1 cellular context compared by ENCODE assay signal in the genomic region with DNA sequence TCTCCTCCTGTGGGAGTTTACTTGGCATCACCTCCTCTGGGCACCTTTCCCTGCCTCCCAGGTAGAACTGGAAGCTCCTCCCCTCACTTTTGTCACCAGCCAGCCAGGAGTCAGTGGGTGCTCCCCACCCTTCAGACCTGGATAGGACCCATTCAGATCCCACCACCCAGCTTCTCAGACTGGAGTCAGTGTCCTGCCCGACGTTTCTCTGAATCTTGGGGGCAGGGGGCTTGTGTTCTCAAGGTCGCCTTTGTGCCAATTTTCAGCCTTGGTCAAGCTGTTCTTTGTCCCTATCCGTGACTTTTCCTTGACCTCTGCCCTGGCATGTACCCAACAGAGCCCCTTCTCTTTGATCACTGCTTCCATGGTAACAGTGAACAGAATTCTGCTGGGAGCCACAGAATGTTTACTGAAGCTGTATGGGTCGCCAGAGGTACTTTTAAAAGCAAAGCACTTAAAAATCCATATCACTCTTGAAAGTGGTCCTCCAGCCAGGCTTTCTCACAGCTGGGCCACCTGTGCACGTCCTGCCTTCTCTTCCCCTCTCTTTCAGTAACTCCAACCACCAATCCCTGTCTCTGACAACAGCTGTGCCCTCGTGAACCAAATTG.
TF ChIP-seq lines count a peak whose summit lies in the region.
"Not testable (repeated sequence)": the region's sequence is repeated elsewhere in the genome, so short reads cannot be mapped to it uniquely, and the experiment has no call there.

No MANE protein-coding gene starts in this region.

TF ChIP-seq in HepG2, 621 proteins besides CTCF, POLR2A, EP300 and RAD21 (continued from another document and continues in another):
- TF ChIP-seq, protein P1, sequence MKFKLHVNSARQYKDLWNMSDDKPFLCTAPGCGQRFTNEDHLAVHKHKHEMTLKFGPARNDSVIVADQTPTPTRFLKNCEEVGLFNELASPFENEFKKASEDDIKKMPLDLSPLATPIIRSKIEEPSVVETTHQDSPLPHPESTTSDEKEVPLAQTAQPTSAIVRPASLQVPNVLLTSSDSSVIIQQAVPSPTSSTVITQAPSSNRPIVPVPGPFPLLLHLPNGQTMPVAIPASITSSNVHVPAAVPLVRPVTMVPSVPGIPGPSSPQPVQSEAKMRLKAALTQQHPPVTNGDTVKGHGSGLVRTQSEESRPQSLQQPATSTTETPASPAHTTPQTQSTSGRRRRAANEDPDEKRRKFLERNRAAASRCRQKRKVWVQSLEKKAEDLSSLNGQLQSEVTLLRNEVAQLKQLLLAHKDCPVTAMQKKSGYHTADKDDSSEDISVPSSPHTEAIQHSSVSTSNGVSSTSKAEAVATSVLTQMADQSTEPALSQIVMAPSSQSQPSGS (CRISPR knock-in tag; IDR thresholded peaks at IDR 0.05) = peak; percentile 54; the same call in 1 of the 2 replicates
- TF ChIP-seq, protein P2, sequence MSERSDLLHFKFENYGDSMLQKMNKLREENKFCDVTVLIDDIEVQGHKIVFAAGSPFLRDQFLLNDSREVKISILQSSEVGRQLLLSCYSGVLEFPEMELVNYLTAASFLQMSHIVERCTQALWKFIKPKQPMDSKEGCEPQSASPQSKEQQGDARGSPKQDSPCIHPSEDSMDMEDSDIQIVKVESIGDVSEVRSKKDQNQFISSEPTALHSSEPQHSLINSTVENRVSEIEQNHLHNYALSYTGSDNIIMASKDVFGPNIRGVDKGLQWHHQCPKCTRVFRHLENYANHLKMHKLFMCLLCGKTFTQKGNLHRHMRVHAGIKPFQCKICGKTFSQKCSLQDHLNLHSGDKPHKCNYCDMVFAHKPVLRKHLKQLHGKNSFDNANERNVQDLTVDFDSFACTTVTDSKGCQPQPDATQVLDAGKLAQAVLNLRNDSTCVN (CRISPR knock-in tag; IDR thresholded peaks at IDR 0.05; ENCODE audit: borderline replicate concordance) = peak; percentile 94
- TF ChIP-seq, protein P3, sequence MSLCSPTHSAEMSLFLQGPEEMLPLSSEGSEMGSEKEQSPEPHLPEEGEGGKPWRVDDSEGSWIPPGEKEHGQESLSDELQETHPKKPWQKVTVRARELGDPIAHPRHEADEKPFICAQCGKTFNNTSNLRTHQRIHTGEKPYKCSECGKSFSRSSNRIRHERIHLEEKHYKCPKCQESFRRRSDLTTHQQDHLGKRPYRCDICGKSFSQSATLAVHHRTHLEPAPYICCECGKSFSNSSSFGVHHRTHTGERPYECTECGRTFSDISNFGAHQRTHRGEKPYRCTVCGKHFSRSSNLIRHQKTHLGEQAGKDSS (CRISPR knock-in tag; IDR thresholded peaks at IDR 0.05; ENCODE audit: borderline replicate concordance, low read depth) = peak; percentile 45; the same call in 1 of the 2 replicates
- TF ChIP-seq HDAC2 (CRISPR knock-in tag; IDR thresholded peaks at IDR 0.05) (peak; percentile 90), ZNF335 (CRISPR knock-in tag; IDR thresholded peaks at IDR 0.05) (0 out of 2 replicates have a peak, but pooled peaks have one; percentile 40), ZBTB7A (CRISPR knock-in tag; IDR thresholded peaks at IDR 0.05) (peak; percentile 97), ZNF263 (CRISPR knock-in tag; IDR thresholded peaks at IDR 0.05) (peak; percentile 92), ELF1 (CRISPR knock-in tag; IDR thresholded peaks at IDR 0.05) (peak; percentile 39; the same call in 1 of the 2 replicates), GFI1 (CRISPR knock-in tag; IDR thresholded peaks at IDR 0.05; ENCODE audit: borderline replicate concordance) (peak; percentile 84; the same call in 1 of the 2 replicates), FOXA3 (CRISPR knock-in tag; IDR thresholded peaks at IDR 0.05) (peak; percentile 84), TBX2 (CRISPR knock-in tag; IDR thresholded peaks at IDR 0.05; ENCODE audit: borderline replicate concordance) (peak; percentile 68), ZSCAN9 (CRISPR knock-in tag; IDR thresholded peaks at IDR 0.05; ENCODE audit: borderline replicate concordance) (peak; percentile 50; the same call in 1 of the 2 replicates), MEIS2 (CRISPR knock-in tag; IDR thresholded peaks at IDR 0.05) (0 out of 2 replicates have a peak, but pooled peaks have one; percentile 51), RARA (CRISPR knock-in tag; IDR thresholded peaks at IDR 0.05) (peak; percentile 98), FOXP1 (CRISPR knock-in tag; IDR thresholded peaks at IDR 0.05) (peak; percentile 52), LCORL (CRISPR knock-in tag; IDR thresholded peaks at IDR 0.05) (peak; percentile 93), ARID2 (CRISPR knock-in tag; IDR thresholded peaks at IDR 0.05; ENCODE audit: borderline replicate concordance) (peak; percentile 23; the same call in 1 of the 2 replicates), MTA1 (CRISPR knock-in tag; IDR thresholded peaks at IDR 0.05; ENCODE audit: borderline replicate concordance) (peak; percentile 91), ZNF333 (CRISPR knock-in tag; IDR thresholded peaks at IDR 0.05; ENCODE audit: borderline replicate concordance) (0 out of 2 replicates have a peak, but pooled peaks have one; percentile 26), IRF2 (CRISPR knock-in tag; IDR thresholded peaks at IDR 0.05) (0 out of 2 replicates have a peak, but pooled peaks have one; percentile 12), ZNF350 (CRISPR knock-in tag; IDR thresholded peaks at IDR 0.05; ENCODE audit: borderline replicate concordance, low read depth) (peak; percentile 76), CEBPG (CRISPR knock-in tag; IDR thresholded peaks at IDR 0.05) (peak; percentile 33), ZNF430 (CRISPR knock-in tag; IDR thresholded peaks at IDR 0.05) (0 out of 2 replicates have a peak, but pooled peaks have one; percentile 48)
- TF ChIP-seq, protein P4, sequence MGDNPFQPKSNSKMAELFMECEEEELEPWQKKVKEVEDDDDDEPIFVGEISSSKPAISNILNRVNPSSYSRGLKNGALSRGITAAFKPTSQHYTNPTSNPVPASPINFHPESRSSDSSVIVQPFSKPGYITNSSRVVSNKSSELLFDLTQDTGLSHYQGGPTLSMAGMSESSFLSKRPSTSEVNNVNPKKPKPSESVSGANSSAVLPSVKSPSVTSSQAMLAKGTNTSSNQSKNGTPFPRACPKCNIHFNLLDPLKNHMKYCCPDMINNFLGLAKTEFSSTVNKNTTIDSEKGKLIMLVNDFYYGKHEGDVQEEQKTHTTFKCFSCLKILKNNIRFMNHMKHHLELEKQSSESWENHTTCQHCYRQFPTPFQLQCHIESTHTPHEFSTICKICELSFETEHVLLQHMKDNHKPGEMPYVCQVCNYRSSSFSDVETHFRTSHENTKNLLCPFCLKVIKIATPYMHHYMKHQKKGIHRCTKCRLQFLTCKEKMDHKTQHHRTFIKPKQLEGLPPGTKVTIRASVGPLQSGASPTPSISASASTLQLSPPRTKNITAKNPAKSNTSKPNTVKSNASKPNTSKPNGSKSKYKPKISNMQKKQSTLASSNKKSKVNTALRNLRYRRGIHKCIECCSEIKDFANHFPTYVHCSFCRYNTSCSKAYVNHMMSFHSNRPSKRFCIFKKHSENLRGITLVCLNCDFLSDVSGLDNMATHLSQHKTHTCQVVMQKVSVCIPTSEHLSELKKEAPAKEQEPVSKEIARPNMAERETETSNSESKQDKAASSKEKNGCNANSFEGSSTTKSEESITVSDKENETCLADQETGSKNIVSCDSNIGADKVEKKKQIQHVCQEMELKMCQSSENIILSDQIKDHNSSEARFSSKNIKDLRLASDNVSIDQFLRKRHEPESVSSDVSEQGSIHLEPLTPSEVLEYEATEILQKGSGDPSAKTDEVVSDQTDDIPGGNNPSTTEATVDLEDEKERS (CRISPR knock-in tag; IDR thresholded peaks at IDR 0.05) = peak; percentile 17; the same call in 1 of the 2 replicates
- TF ChIP-seq, protein P5, sequence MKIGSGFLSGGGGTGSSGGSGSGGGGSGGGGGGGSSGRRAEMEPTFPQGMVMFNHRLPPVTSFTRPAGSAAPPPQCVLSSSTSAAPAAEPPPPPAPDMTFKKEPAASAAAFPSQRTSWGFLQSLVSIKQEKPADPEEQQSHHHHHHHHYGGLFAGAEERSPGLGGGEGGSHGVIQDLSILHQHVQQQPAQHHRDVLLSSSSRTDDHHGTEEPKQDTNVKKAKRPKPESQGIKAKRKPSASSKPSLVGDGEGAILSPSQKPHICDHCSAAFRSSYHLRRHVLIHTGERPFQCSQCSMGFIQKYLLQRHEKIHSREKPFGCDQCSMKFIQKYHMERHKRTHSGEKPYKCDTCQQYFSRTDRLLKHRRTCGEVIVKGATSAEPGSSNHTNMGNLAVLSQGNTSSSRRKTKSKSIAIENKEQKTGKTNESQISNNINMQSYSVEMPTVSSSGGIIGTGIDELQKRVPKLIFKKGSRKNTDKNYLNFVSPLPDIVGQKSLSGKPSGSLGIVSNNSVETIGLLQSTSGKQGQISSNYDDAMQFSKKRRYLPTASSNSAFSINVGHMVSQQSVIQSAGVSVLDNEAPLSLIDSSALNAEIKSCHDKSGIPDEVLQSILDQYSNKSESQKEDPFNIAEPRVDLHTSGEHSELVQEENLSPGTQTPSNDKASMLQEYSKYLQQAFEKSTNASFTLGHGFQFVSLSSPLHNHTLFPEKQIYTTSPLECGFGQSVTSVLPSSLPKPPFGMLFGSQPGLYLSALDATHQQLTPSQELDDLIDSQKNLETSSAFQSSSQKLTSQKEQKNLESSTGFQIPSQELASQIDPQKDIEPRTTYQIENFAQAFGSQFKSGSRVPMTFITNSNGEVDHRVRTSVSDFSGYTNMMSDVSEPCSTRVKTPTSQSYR (CRISPR knock-in tag; IDR thresholded peaks at IDR 0.05; ENCODE audit: borderline replicate concordance) = peak; percentile 90
- TF ChIP-seq, protein P6, sequence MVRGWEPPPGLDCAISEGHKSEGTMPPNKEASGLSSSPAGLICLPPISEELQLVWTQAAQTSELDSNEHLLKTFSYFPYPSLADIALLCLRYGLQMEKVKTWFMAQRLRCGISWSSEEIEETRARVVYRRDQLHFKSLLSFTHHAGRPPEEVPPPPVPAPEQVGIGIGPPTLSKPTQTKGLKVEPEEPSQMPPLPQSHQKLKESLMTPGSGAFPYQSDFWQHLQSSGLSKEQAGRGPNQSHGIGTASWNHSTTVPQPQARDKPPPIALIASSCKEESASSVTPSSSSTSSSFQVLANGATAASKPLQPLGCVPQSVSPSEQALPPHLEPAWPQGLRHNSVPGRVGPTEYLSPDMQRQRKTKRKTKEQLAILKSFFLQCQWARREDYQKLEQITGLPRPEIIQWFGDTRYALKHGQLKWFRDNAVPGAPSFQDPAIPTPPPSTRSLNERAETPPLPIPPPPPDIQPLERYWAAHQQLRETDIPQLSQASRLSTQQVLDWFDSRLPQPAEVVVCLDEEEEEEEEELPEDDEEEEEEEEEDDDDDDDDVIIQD (CRISPR knock-in tag; IDR thresholded peaks at IDR 0.05; ENCODE audit: low read depth) = peak; percentile 75
- TF ChIP-seq, protein P7, sequence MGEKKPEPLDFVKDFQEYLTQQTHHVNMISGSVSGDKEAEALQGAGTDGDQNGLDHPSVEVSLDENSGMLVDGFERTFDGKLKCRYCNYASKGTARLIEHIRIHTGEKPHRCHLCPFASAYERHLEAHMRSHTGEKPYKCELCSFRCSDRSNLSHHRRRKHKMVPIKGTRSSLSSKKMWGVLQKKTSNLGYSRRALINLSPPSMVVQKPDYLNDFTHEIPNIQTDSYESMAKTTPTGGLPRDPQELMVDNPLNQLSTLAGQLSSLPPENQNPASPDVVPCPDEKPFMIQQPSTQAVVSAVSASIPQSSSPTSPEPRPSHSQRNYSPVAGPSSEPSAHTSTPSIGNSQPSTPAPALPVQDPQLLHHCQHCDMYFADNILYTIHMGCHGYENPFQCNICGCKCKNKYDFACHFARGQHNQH (CRISPR knock-in tag; IDR thresholded peaks at IDR 0.05) = peak; percentile 73
- TF ChIP-seq FOXP1, LCORL (IDR thresholded peaks at IDR 0.05): not testable (repeated sequence)
- TF ChIP-seq, protein P8, sequence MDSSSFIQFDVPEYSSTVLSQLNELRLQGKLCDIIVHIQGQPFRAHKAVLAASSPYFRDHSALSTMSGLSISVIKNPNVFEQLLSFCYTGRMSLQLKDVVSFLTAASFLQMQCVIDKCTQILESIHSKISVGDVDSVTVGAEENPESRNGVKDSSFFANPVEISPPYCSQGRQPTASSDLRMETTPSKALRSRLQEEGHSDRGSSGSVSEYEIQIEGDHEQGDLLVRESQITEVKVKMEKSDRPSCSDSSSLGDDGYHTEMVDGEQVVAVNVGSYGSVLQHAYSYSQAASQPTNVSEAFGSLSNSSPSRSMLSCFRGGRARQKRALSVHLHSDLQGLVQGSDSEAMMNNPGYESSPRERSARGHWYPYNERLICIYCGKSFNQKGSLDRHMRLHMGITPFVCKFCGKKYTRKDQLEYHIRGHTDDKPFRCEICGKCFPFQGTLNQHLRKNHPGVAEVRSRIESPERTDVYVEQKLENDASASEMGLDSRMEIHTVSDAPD (CRISPR knock-in tag; IDR thresholded peaks at IDR 0.05) = peak; percentile 57; the same call in 1 of the 2 replicates
- TF ChIP-seq, protein P9, sequence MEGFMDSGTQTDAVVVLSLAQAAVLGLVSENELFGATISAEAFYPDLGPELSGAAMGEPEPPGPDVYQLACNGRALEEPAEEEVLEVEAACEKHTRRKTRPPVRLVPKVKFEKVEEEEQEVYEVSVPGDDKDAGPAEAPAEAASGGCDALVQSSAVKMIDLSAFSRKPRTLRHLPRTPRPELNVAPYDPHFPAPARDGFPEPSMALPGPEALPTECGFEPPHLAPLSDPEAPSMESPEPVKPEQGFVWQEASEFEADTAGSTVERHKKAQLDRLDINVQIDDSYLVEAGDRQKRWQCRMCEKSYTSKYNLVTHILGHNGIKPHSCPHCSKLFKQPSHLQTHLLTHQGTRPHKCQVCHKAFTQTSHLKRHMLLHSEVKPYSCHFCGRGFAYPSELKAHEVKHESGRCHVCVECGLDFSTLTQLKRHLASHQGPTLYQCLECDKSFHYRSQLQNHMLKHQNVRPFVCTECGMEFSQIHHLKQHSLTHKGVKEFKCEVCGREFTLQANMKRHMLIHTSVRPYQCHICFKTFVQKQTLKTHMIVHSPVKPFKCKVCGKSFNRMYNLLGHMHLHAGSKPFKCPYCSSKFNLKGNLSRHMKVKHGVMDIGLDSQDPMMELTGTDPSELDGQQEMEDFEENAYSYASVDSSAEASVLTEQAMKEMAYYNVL (CRISPR knock-in tag; IDR thresholded peaks at IDR 0.05; ENCODE audit: borderline replicate concordance) = peak; percentile 76; the same call in 1 of the 2 replicates
- TF ChIP-seq, protein P10, sequence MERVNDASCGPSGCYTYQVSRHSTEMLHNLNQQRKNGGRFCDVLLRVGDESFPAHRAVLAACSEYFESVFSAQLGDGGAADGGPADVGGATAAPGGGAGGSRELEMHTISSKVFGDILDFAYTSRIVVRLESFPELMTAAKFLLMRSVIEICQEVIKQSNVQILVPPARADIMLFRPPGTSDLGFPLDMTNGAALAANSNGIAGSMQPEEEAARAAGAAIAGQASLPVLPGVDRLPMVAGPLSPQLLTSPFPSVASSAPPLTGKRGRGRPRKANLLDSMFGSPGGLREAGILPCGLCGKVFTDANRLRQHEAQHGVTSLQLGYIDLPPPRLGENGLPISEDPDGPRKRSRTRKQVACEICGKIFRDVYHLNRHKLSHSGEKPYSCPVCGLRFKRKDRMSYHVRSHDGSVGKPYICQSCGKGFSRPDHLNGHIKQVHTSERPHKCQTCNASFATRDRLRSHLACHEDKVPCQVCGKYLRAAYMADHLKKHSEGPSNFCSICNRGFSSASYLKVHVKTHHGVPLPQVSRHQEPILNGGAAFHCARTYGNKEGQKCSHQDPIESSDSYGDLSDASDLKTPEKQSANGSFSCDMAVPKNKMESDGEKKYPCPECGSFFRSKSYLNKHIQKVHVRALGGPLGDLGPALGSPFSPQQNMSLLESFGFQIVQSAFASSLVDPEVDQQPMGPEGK (CRISPR knock-in tag; IDR thresholded peaks at IDR 0.05) = peak; percentile 90
- TF ChIP-seq, protein P11, sequence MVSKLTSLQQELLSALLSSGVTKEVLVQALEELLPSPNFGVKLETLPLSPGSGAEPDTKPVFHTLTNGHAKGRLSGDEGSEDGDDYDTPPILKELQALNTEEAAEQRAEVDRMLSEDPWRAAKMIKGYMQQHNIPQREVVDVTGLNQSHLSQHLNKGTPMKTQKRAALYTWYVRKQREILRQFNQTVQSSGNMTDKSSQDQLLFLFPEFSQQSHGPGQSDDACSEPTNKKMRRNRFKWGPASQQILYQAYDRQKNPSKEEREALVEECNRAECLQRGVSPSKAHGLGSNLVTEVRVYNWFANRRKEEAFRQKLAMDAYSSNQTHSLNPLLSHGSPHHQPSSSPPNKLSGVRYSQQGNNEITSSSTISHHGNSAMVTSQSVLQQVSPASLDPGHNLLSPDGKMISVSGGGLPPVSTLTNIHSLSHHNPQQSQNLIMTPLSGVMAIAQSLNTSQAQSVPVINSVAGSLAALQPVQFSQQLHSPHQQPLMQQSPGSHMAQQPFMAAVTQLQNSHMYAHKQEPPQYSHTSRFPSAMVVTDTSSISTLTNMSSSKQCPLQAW (CRISPR knock-in tag; IDR thresholded peaks at IDR 0.05) = peak; percentile 78; the same call in 1 of the 2 replicates
